Comparison of ENCODE assay signal across 15 cellular contexts in genomic region chr4:89904524-89904923, GRCh38. TPM values are rescaled to one million over a fixed set of nuclear protein-coding genes. Genes with fewer than 3 reads are reported as not detected.
A peak's percentile ranks its signal among the peaks of the same experiment; 100 is the strongest.
DNase-seq lines count a peak whose midpoint lies in the region; ATAC-seq and FAIRE-seq lines count a peak whose summit lies in the region.
"Had no signal": no experiment of that assay in that cellular context is flagged by ENCODE, and none has a peak within 500 bp of the region (broad histone marks: within the 10 kb centered on the region; RNA-seq: fewer than 3 reads in every experiment).

No MANE protein-coding gene starts in this region.

- DNase-seq in left ventricle myocardium superior (no peak), cardiac septum (ENCODE audit: low spot score) (no peak), NCI-H187 treated with DMSO at 0.1 percent for 48 hours (lab: John Stamatoyannopoulos, UW) (peak; percentile 57), NCI-H748 (lab: John Stamatoyannopoulos, UW; ENCODE audit: unreplicated experiment) (peak; percentile 83), frontal cortex (ENCODE audit: low spot score in 2 of 2) (no peak), NOMO-1 treated with DMSO at 0.1 percent for 48 hours (lab: John Stamatoyannopoulos, UW; ENCODE audit: unreplicated experiment) (no peak)
- no peak for DNase-seq in stimulated activated CD4-positive, alpha-beta T cell treated with anti-CD3 and anti-CD28 coated beads, Interleukin-1b, Interleukin-23, amount 100 ng/mL, for 48 hours
- DNase-seq: Caco-2, HCEC 1CT, IMR-90, Kasumi-1, PC-9, T-helper 17 cell had no signal

- intact Hi-C loops in left ventricle myocardium superior (cut with micrococcal nuclease) (no loop called here), cardiac septum (cut with DNase I) (loop anchor here (5.0 to 10.0 kb wide), 4 partner anchors 262 to 677 kb away; no protein-coding TSS in a partner anchor)

- ATAC-seq in left ventricle myocardium superior, result peak; percentile 66
- ATAC-seq: SK-N-SH treated with all-trans-retinoic acid at 6 μM for 48 hours, T-helper 17 cell had no signal

- no peak for FAIRE-seq in frontal cortex (lab: Jason Lieb, UNC)
- FAIRE-seq: GM12891 had no signal

RNA-seq across cellular contexts. Expression of gene MMRN1, which starts 9.9 kb away (rescaled TPM):
- total RNA-seq in left ventricle myocardium superior (10.1 TPM), cardiac septum (2.5 TPM), frontal cortex (2.4 TPM)
- total RNA-seq: Caco-2, IMR-90, PC-9 had no signal

Comparison
In these comparisons a context has a peak if more than half of its experiments do, and no peak if none do; other contexts are left out.
1. DNase-seq: peak in NCI-H187 treated with DMSO at 0.1 percent for 48 hours (single experiment) and NCI-H748 (single experiment); none in left ventricle myocardium superior (single experiment), cardiac septum (single experiment), frontal cortex (0 of 2), stimulated activated CD4-positive, alpha-beta T cell treated with anti-CD3 and anti-CD28 coated beads, Interleukin-1b, Interleukin-23, amount 100 ng/mL, for 48 hours (single experiment) and NOMO-1 treated with DMSO at 0.1 percent for 48 hours (single experiment).